ENCODE assay signal across 9 cellular contexts in genomic region chr6:134938896-134939295, GRCh38. TPM values are rescaled to one million over a fixed set of nuclear protein-coding genes. Genes with fewer than 3 reads are reported as not detected.
DNase-seq lines count a peak whose midpoint lies in the region; ATAC-seq and TF ChIP-seq lines count a peak whose summit lies in the region.
"Had no signal": no experiment of that assay in that cellular context is flagged by ENCODE, and none has a peak within 500 bp of the region (broad histone marks: within the 10 kb centered on the region; RNA-seq: fewer than 3 reads in every experiment).

No MANE protein-coding gene starts in this region.

- peak; percentile 98 for ATAC-seq in activated T-helper 17 cell treated with anti-CD3 and anti-CD28 coated beads, Interleukin-2, amount 50 U/mL, for 72 hours (replicated peaks)
- ATAC-seq in GM21723 (IDR thresholded peaks at IDR 0.05; ENCODE audit: unreplicated experiment) = no peak

- TF ChIP-seq CTCF in GM13977 (IDR thresholded peaks at IDR 0.05; ENCODE audit: extremely low read depth, insufficient read depth, missing control alignments) = no peak
- TF ChIP-seq CTCF in left ventricle myocardium inferior (IDR thresholded peaks at IDR 0.05; ENCODE audit: borderline replicate concordance) = no peak

- H3K4me3 Mint-ChIP-seq in activated T-helper 17 cell treated with anti-CD3 and anti-CD28 coated beads, Interleukin-2, amount 50 U/mL, for 72 hours = peak overlapping the region; percentile 39

- H3K27ac Mint-ChIP-seq in activated T-helper 17 cell treated with anti-CD3 and anti-CD28 coated beads, Interleukin-2, amount 50 U/mL, for 72 hours = peak overlapping the region; percentile 46

- in situ Hi-C loops in GM13977 (cut with MboI; ENCODE audit: low pct_unique_long_range_greater_than_20kb, low sequenced_read_pairs, unreplicated experiment) = no loop called here

- H3K27ac ChIP-seq in left ventricle myocardium inferior (replicated peaks) (no peak overlapping the region), substantia nigra (ENCODE audit: low read depth, low read length, poor library complexity, severe bottlenecking) (no peak overlapping the region)

- no peaks in the 10 kb centered on the region for H3K27me3 ChIP-seq in left ventricle myocardium inferior (ENCODE audit: low read depth)

- H3K36me3 Mint-ChIP-seq in activated T-helper 17 cell treated with anti-CD3 and anti-CD28 coated beads, Interleukin-2, amount 50 U/mL, for 72 hours (ENCODE audit: low read depth) = no peaks in the 10 kb centered on the region

- H3K27me3 Mint-ChIP-seq in activated T-helper 17 cell treated with anti-CD3 and anti-CD28 coated beads, Interleukin-2, amount 50 U/mL, for 72 hours = no peaks in the 10 kb centered on the region

- H3K4me1 Mint-ChIP-seq in activated T-helper 17 cell treated with anti-CD3 and anti-CD28 coated beads, Interleukin-2, amount 50 U/mL, for 72 hours = peaks cover 16% of the 10 kb centered on the region

- DNase-seq in GM13977 (ENCODE audit: low spot score) (peak; percentile 38), NCI-H69 (lab: John Stamatoyannopoulos, UW) (peak; percentile 33), left ventricle myocardium inferior (no peak), posterior vena cava (ENCODE audit: low spot score) (no peak), substantia nigra (lab: John Stamatoyannopoulos, UW) (no peak)
- DNase-seq in stimulated activated CD4-positive, alpha-beta T cell treated with anti-CD3 and anti-CD28 coated beads, Interleukin-4, amount 100 ng/mL, for 48 hours (ENCODE audit: low read depth in 2 of 2) = peak; percentile 47 to 69
- DNase-seq: kidney glomerular epithelial cell had no signal

- H3K9me3 ChIP-seq in left ventricle myocardium inferior (replicated peaks) = no peaks in the 10 kb centered on the region

- H3K36me3 ChIP-seq in left ventricle myocardium inferior = no peaks in the 10 kb centered on the region

- H3K9me3 Mint-ChIP-seq in activated T-helper 17 cell treated with anti-CD3 and anti-CD28 coated beads, Interleukin-2, amount 50 U/mL, for 72 hours = no peaks in the 10 kb centered on the region

- no peaks in the 10 kb centered on the region for H3K4me1 ChIP-seq in left ventricle myocardium inferior

- intact Hi-C loops in left ventricle myocardium inferior (cut with micrococcal nuclease) (no loop called here), posterior vena cava (cut with DNase I) (loop anchor here in 1 of 2 donors (5.0 kb wide), 1 partner anchor 782 kb away; no protein-coding TSS in a partner anchor)

- no peak overlapping the region for H3K4me3 ChIP-seq in left ventricle myocardium inferior

RNA-seq across cellular contexts. Expression of gene ALDH8A1, which starts 11.0 kb away (rescaled TPM):
- total RNA-seq in activated T-helper 17 cell treated with anti-CD3 and anti-CD28 coated beads, Interleukin-2, amount 50 U/mL, for 72 hours = 1 to 10 TPM; 1.2 to 4.4 TPM
- total RNA-seq in left ventricle myocardium inferior (0.08 TPM), posterior vena cava (1 to 10 TPM; 1.0 to 1.1 TPM)

Comparison
In these comparisons a context has a peak if more than half of its experiments do, and no peak if none do; other contexts are left out.
1. DNase-seq: peak in GM13977 (single experiment), NCI-H69 (single experiment) and stimulated activated CD4-positive, alpha-beta T cell treated with anti-CD3 and anti-CD28 coated beads, Interleukin-4, amount 100 ng/mL, for 48 hours (2 of 2); none in left ventricle myocardium inferior (single experiment), posterior vena cava (single experiment) and substantia nigra (0 of 49).